Comparison of ENCODE assay signal across 31 cellular contexts in the genomic region with DNA sequence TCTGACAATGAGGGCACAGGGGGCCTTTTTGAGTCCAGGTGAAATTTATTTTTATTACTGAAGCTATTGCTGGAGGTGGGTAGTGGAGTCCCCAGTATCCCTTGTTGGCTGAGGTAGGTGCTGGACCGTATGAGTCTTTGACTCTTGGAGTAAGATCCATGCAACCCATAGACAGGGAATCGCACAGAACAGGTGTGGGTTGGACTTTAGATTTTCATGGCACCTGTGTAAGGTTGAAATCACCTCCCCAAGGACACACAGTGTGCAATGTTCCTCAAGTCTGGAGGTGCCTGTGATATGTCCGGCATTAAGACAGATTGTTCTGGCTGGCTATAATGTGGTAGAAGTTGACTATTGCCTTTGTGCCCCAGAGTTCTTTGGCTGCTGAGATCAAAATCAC. TPM values are rescaled to one million over a fixed set of nuclear protein-coding genes. Genes with fewer than 3 reads are reported as not detected.
"Had no signal": no experiment of that assay in that cellular context is flagged by ENCODE, and none has a peak within 500 bp of the region (broad histone marks: within the 10 kb centered on the region; RNA-seq: fewer than 3 reads in every experiment).

No MANE protein-coding gene starts in this region.

- FAIRE-seq: small intestine, urothelium cell line had no signal

- H3K4me1 ChIP-seq: parathyroid adenoma, psoas muscle, right lobe of liver, sigmoid colon, stomach, thyroid gland, tibial nerve, upper lobe of left lung, vagina had no signal

- H3K36me3 ChIP-seq: neutrophil, right lobe of liver, sigmoid colon, stomach, thoracic aorta, thyroid gland, tibial nerve, upper lobe of left lung, vagina had no signal

- H3K9me3 ChIP-seq: neutrophil, psoas muscle, right lobe of liver, sigmoid colon, thoracic aorta, thyroid gland, tibial nerve, upper lobe of left lung, vagina had no signal

- H3K4me3 ChIP-seq: psoas muscle, right lobe of liver, sigmoid colon, stomach, thoracic aorta, thyroid gland, tibial nerve, upper lobe of left lung, vagina had no signal

- H3K27me3 ChIP-seq: neutrophil, right lobe of liver, sigmoid colon, stomach, thyroid gland, tibial nerve, upper lobe of left lung, vagina had no signal

- DNase-seq: naive thymus-derived CD8-positive, alpha-beta T cell; nephron progenitor cell; nucleus accumbens; posterior cingulate gyrus; psoas muscle; right cardiac atrium; right lobe of liver; sigmoid colon; small intestine; stimulated activated CD4-positive, alpha-beta T cell treated with anti-CD3 and anti-CD28 coated beads, Interleukin-15, amount 100 ng/mL, for 24 hours; stimulated activated CD4-positive, alpha-beta T cell treated with anti-CD3 and anti-CD28 coated beads, Interleukin-2, amount 100 ng/mL, for 24 hours; stimulated activated CD4-positive, alpha-beta T cell treated with anti-CD3 and anti-CD28 coated beads, Interleukin-2, amount 100 ng/mL, for 48 hours; stimulated activated CD4-positive, alpha-beta T cell treated with anti-CD3 and anti-CD28 coated beads, Interleukin-4, amount 100 ng/mL, for 24 hours; stimulated activated naive B cell treated with anti-CD40 and anti-IgM and Interleukin-4, amounts not matched to agents 10 μg/mL and 1 μg/mL and 100 μg/mL, for 72 hours; stimulated activated naive CD4-positive, alpha-beta T cell treated with Interleukin-2 at 50 U/mL for 16 hours; stomach; thyroid gland; trophoblast cell; upper lobe of left lung had no signal

- H3K9me3 Mint-ChIP-seq: stimulated activated naive B cell treated with anti-CD40 and anti-IgM and Interleukin-4, amounts not matched to agents 10 μg/mL and 1 μg/mL and 100 μg/mL, for 72 hours; stimulated activated naive CD8-positive, alpha-beta T cell treated with anti-CD3 and anti-CD28 coated beads, Interleukin-15, Interleukin-2, amounts not matched to agents 100 ng/mL and 50 ng/mL, for 24 hours had no signal

- H3K27ac Mint-ChIP-seq: naive thymus-derived CD8-positive, alpha-beta T cell; natural killer cell treated with Interleukin-12 subunit alpha and Interleukin-12 subunit beta and Interleukin-15 and Interleukin-18, amount 100 ng/mL, for 72 hours; nephron progenitor cell; stimulated activated effector memory CD8-positive, alpha-beta T cell treated with anti-CD3 and anti-CD28 coated beads, Interleukin-12 subunit alpha, Interleukin-12 subunit beta, amount 100 ng/mL, for 72 hours; stimulated activated naive B cell treated with anti-CD40 and anti-IgM and Interleukin-4, amounts not matched to agents 10 μg/mL and 1 μg/mL and 100 μg/mL, for 72 hours; stimulated activated naive CD8-positive, alpha-beta T cell treated with anti-CD3 and anti-CD28 coated beads, Interleukin-15, Interleukin-2, amounts not matched to agents 100 ng/mL and 50 ng/mL, for 24 hours had no signal

- H3K27me3 Mint-ChIP-seq: natural killer cell treated with Interleukin-12 subunit alpha and Interleukin-12 subunit beta and Interleukin-15 and Interleukin-18, amount 100 ng/mL, for 72 hours; progenitor cell of endocrine pancreas; stimulated activated naive B cell treated with anti-CD40 and anti-IgM and Interleukin-4, amounts not matched to agents 10 μg/mL and 1 μg/mL and 100 μg/mL, for 72 hours; stimulated activated naive CD8-positive, alpha-beta T cell treated with anti-CD3 and anti-CD28 coated beads, Interleukin-15, Interleukin-2, amounts not matched to agents 100 ng/mL and 50 ng/mL, for 24 hours had no signal

- H3K4me1 Mint-ChIP-seq: nephron progenitor cell; neural crest cell; stimulated activated effector memory CD8-positive, alpha-beta T cell treated with anti-CD3 and anti-CD28 coated beads, Interleukin-12 subunit alpha, Interleukin-12 subunit beta, amount 100 ng/mL, for 72 hours; stimulated activated naive B cell treated with anti-CD40 and anti-IgM and Interleukin-4, amounts not matched to agents 10 μg/mL and 1 μg/mL and 100 μg/mL, for 72 hours had no signal

- H3K36me3 Mint-ChIP-seq: naive thymus-derived CD8-positive, alpha-beta T cell; natural killer cell treated with Interleukin-12 subunit alpha and Interleukin-12 subunit beta and Interleukin-15 and Interleukin-18, amount 100 ng/mL, for 72 hours; stimulated activated effector memory CD8-positive, alpha-beta T cell treated with anti-CD3 and anti-CD28 coated beads, Interleukin-12 subunit alpha, Interleukin-12 subunit beta, amount 100 ng/mL, for 72 hours; stimulated activated naive B cell treated with anti-CD40 and anti-IgM and Interleukin-4, amounts not matched to agents 10 μg/mL and 1 μg/mL and 100 μg/mL, for 72 hours had no signal

- H3K4me3 Mint-ChIP-seq: naive thymus-derived CD8-positive, alpha-beta T cell; natural killer cell treated with Interleukin-12 subunit alpha and Interleukin-12 subunit beta and Interleukin-15 and Interleukin-18, amount 100 ng/mL, for 72 hours; nephron progenitor cell; neural crest cell; stimulated activated effector memory CD8-positive, alpha-beta T cell treated with anti-CD3 and anti-CD28 coated beads, Interleukin-12 subunit alpha, Interleukin-12 subunit beta, amount 100 ng/mL, for 72 hours; stimulated activated naive B cell treated with anti-CD40 and anti-IgM and Interleukin-4, amounts not matched to agents 10 μg/mL and 1 μg/mL and 100 μg/mL, for 72 hours; stimulated activated naive CD8-positive, alpha-beta T cell treated with anti-CD3 and anti-CD28 coated beads, Interleukin-15, Interleukin-2, amounts not matched to agents 100 ng/mL and 50 ng/mL, for 24 hours had no signal

- ATAC-seq: naive thymus-derived CD8-positive, alpha-beta T cell; natural killer cell treated with Interleukin-12 subunit alpha and Interleukin-12 subunit beta and Interleukin-15 and Interleukin-18, amount 100 ng/mL, for 72 hours; psoas muscle; right cardiac atrium; right lobe of liver; stimulated activated effector memory CD8-positive, alpha-beta T cell treated with anti-CD3 and anti-CD28 coated beads, Interleukin-12 subunit alpha, Interleukin-12 subunit beta, amount 100 ng/mL, for 72 hours; stimulated activated naive B cell treated with anti-CD40 and anti-IgM and Interleukin-4, amounts not matched to agents 10 μg/mL and 1 μg/mL and 100 μg/mL, for 72 hours had no signal

- H3K27ac ChIP-seq: neutrophil, parathyroid adenoma, psoas muscle, right lobe of liver, sigmoid colon, stomach, thoracic aorta, thyroid gland, tibial nerve, upper lobe of left lung, vagina had no signal

RNA-seq across cellular contexts. Expression of a gene that starts 23.5 kb away (rescaled TPM):
- total RNA-seq: osteocyte, vagina had no signal

RNA-seq across cellular contexts. Expression of a gene that starts 58.7 kb away (rescaled TPM):
- total RNA-seq: naive thymus-derived CD8-positive, alpha-beta T cell; natural killer cell treated with Interleukin-12 subunit alpha and Interleukin-12 subunit beta and Interleukin-15 and Interleukin-18, amount 100 ng/mL, for 72 hours had no signal
- polyA plus RNA-seq: naive thymus-derived CD8-positive, alpha-beta T cell had no signal
